15 cellular contexts compared by ENCODE assay signal in genomic region chr9:91247278-91247677, GRCh38.
DNase-seq lines count a peak whose midpoint lies in the region; ATAC-seq and TF ChIP-seq lines count a peak whose summit lies in the region.
"Had no signal": no experiment of that assay in that cellular context is flagged by ENCODE, and none has a peak within 500 bp of the region (broad histone marks: within the 10 kb centered on the region; RNA-seq: fewer than 3 reads in every experiment).

No MANE protein-coding gene starts in this region.

- H3K27me3 Mint-ChIP-seq in GM23338 (ENCODE audit: insufficient read depth, low read depth, poor library complexity) (no peaks in the 10 kb centered on the region), progenitor cell of endocrine pancreas (no peaks in the 10 kb centered on the region)
- no peaks in the 10 kb centered on the region for H3K27me3 Mint-ChIP-seq in activated T-helper 1 cell treated with anti-CD3 and anti-CD28 coated beads, Interleukin-12 subunit alpha, Interleukin-12 subunit beta, Interleukin-2, Interleukin-4 antibody, amounts not matched to agents 30 ng/mL and 10 ng/mL and 1 ng/mL, durations not matched to agents 14 hours and 24 hours and 36 hours (ENCODE audit: insufficient read depth)

- peaks cover 35% of the 10 kb centered on the region for H3K4me1 Mint-ChIP-seq in GM23338
- H3K4me1 Mint-ChIP-seq in activated T-helper 1 cell treated with anti-CD3 and anti-CD28 coated beads, Interleukin-12 subunit alpha, Interleukin-12 subunit beta, Interleukin-2, Interleukin-4 antibody, amounts not matched to agents 30 ng/mL and 10 ng/mL and 1 ng/mL, durations not matched to agents 14 hours and 24 hours and 36 hours (ENCODE audit: low read depth): peaks cover 62% of the 10 kb centered on the region
- H3K4me1 Mint-ChIP-seq in progenitor cell of endocrine pancreas (ENCODE audit: low read depth): peaks cover 17% of the 10 kb centered on the region

- intact Hi-C loops in activated T-helper 1 cell treated with anti-CD3 and anti-CD28 coated beads, Interleukin-12 subunit alpha, Interleukin-12 subunit beta, Interleukin-2, Interleukin-4 antibody, amounts not matched to agents 30 ng/mL and 10 ng/mL and 1 ng/mL, durations not matched to agents 14 hours and 24 hours and 36 hours (cut with micrococcal nuclease): no loop called here
- intact Hi-C loops in tibial artery (cut with DNase I; ENCODE audit: low total_unique reads): no loop called here

- H3K4me3 Mint-ChIP-seq in GM23338 (no peak overlapping the region), progenitor cell of endocrine pancreas (ENCODE audit: low read depth) (no peak overlapping the region)
- no peak overlapping the region for H3K4me3 Mint-ChIP-seq in activated T-helper 1 cell treated with anti-CD3 and anti-CD28 coated beads, Interleukin-12 subunit alpha, Interleukin-12 subunit beta, Interleukin-2, Interleukin-4 antibody, amounts not matched to agents 30 ng/mL and 10 ng/mL and 1 ng/mL, durations not matched to agents 14 hours and 24 hours and 36 hours

- DNase-seq in GM23338 (ENCODE audit: low spot score): no peak
- no peak for DNase-seq in activated T-helper 1 cell treated with anti-CD3 and anti-CD28 coated beads, Interleukin-12 subunit alpha, Interleukin-12 subunit beta, Interleukin-2, Interleukin-4 antibody, amounts not matched to agents 30 ng/mL and 10 ng/mL and 1 ng/mL, durations not matched to agents 14 hours and 24 hours and 36 hours (ENCODE audit: low spot score)
- peak; percentile 11 for DNase-seq in inferior parietal cortex (ENCODE audit: extremely low spot score)
- DNase-seq in progenitor cell of endocrine pancreas (ENCODE audit: low spot score, unreplicated experiment): no peak
- no peak for DNase-seq in mesenteric fat pad (ENCODE audit: low spot score)
- DNase-seq in tibial artery: no peak
- DNase-seq: GF-D8; MG63; NCI-H1092 treated with DMSO at 0.1 percent for 48 hours; NCI-H1694; NCI-H69; NK-92 treated with Interleukin-12 subunit alpha and Interleukin-12 subunit beta, amount 100 ng/mL, for 24 hours; OCI-M1 had no signal

- no peak for TF ChIP-seq CTCF in GM23338 (conservative IDR thresholded peaks at IDR 0.05; ENCODE audit: low read depth in 2 of 2)
- TF ChIP-seq CTCF in progenitor cell of endocrine pancreas (IDR thresholded peaks at IDR 0.05; ENCODE audit: unreplicated experiment): no peak
- no peak for TF ChIP-seq CTCF in tibial artery (IDR thresholded peaks at IDR 0.05)

- no peak overlapping the region for H3K4me2 ChIP-seq in GM23338

- H3K4me3 ChIP-seq in GM23338: no peak overlapping the region
- H3K4me3 ChIP-seq in tibial artery: no peak overlapping the region
- H3K4me3 ChIP-seq: MG63 had no signal

- H3K79me2 ChIP-seq in GM23338 (replicated peaks; ENCODE audit: insufficient read depth): no peaks in the 10 kb centered on the region

- H3K9me2 ChIP-seq in GM23338 (ENCODE audit: insufficient read depth): no peaks in the 10 kb centered on the region

- no peak overlapping the region for H2AFZ ChIP-seq in GM23338

- H3K36me3 Mint-ChIP-seq in GM23338 (ENCODE audit: low read depth) (no peaks in the 10 kb centered on the region), progenitor cell of endocrine pancreas (ENCODE audit: insufficient read depth) (no peaks in the 10 kb centered on the region)
- H3K36me3 Mint-ChIP-seq in activated T-helper 1 cell treated with anti-CD3 and anti-CD28 coated beads, Interleukin-12 subunit alpha, Interleukin-12 subunit beta, Interleukin-2, Interleukin-4 antibody, amounts not matched to agents 30 ng/mL and 10 ng/mL and 1 ng/mL, durations not matched to agents 14 hours and 24 hours and 36 hours (ENCODE audit: low read depth): peaks cover 26% of the 10 kb centered on the region

- no peaks in the 10 kb centered on the region for H3F3A ChIP-seq in GM23338 (replicated peaks; ENCODE audit: low read depth)

- H3K9me3 Mint-ChIP-seq in GM23338 (no peaks in the 10 kb centered on the region), progenitor cell of endocrine pancreas (ENCODE audit: low read depth) (no peaks in the 10 kb centered on the region)
- no peaks in the 10 kb centered on the region for H3K9me3 Mint-ChIP-seq in activated T-helper 1 cell treated with anti-CD3 and anti-CD28 coated beads, Interleukin-12 subunit alpha, Interleukin-12 subunit beta, Interleukin-2, Interleukin-4 antibody, amounts not matched to agents 30 ng/mL and 10 ng/mL and 1 ng/mL, durations not matched to agents 14 hours and 24 hours and 36 hours

- H4K20me1 ChIP-seq in GM23338 (replicated peaks; ENCODE audit: insufficient read depth): no peaks in the 10 kb centered on the region

- H3K4me1 ChIP-seq in GM23338 (ENCODE audit: insufficient read depth): peaks cover 9% of the 10 kb centered on the region; the same call in 1 of the 2 replicates
- no peaks in the 10 kb centered on the region for H3K4me1 ChIP-seq in tibial artery

- no peaks in the 10 kb centered on the region for H3K9me3 ChIP-seq in tibial artery
- H3K9me3 ChIP-seq: MG63 had no signal

- H3K27ac Mint-ChIP-seq in GM23338 (peak overlapping the region; percentile 81; the same call in 1 of the 2 replicates), progenitor cell of endocrine pancreas (peak overlapping the region; percentile 3)
- peak overlapping the region; percentile 6 for H3K27ac Mint-ChIP-seq in activated T-helper 1 cell treated with anti-CD3 and anti-CD28 coated beads, Interleukin-12 subunit alpha, Interleukin-12 subunit beta, Interleukin-2, Interleukin-4 antibody, amounts not matched to agents 30 ng/mL and 10 ng/mL and 1 ng/mL, durations not matched to agents 14 hours and 24 hours and 36 hours

- no peak; the same call in 2 of the 3 replicates for ATAC-seq in GM23338
- ATAC-seq in GM18909 (IDR thresholded peaks at IDR 0.05; ENCODE audit: poor library complexity, unreplicated experiment): no peak

- no peak overlapping the region for H3K27ac ChIP-seq in GM23338 (ENCODE audit: low read depth)
- H3K27ac ChIP-seq in tibial artery: no peak overlapping the region
- H3K27ac ChIP-seq: RWPE1 had no signal

- no peaks in the 10 kb centered on the region for H3K27me3 ChIP-seq in GM23338 (ENCODE audit: insufficient read depth)
- H3K27me3 ChIP-seq in tibial artery: no peaks in the 10 kb centered on the region
- H3K27me3 ChIP-seq: MG63 had no signal

- H3K36me3 ChIP-seq in GM23338 (ENCODE audit: insufficient read depth) (no peaks in the 10 kb centered on the region), tibial artery (no peaks in the 10 kb centered on the region)
- H3K36me3 ChIP-seq: MG63 had no signal

TF ChIP-seq in GM23338, 12 proteins besides CTCF, POLR2A, EP300 and RAD21 (continues in another document):
- TF ChIP-seq EZH2phosphoT487 (IDR thresholded peaks at IDR 0.05; ENCODE audit: unreplicated experiment) (no peak), REST (IDR thresholded peaks at IDR 0.05; ENCODE audit: unreplicated experiment) (no peak), JUNB (IDR thresholded peaks at IDR 0.05; ENCODE audit: unreplicated experiment) (no peak), ZNF114 (CRISPR knock-in tag; IDR thresholded peaks at IDR 0.05) (no peak)

Comparison
In these comparisons a context has a peak if more than half of its experiments do, and no peak if none do; other contexts are left out.
1. H3K27ac Mint-ChIP-seq: peak in every context shown above with its lines; median percentile 81 in GM23338; 6 in activated T-helper 1 cell treated with anti-CD3 and anti-CD28 coated beads, Interleukin-12 subunit alpha, Interleukin-12 subunit beta, Interleukin-2, Interleukin-4 antibody, amounts not matched to agents 30 ng/mL and 10 ng/mL and 1 ng/mL, durations not matched to agents 14 hours and 24 hours and 36 hours; 3 in progenitor cell of endocrine pancreas.